ENCODE assay signal across 16 cellular contexts in the genomic region with DNA sequence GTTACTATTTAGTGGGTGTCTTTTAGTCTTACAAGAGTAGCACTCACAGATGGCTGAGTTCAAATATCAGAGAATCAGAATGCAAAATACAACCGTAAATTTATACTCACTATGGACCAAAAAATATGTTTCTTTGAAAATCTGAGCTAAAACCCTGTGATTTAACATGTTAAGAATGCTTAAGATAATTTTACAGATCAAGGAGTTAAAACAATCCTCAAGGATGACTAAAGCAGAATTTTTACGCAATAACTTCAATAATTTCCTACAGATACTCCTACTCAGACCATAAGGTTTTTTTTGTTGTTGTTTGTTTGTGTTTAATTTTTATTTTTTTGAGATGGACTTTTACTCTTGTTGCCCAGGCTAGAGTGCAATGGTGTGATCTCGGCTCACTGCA.
"Had no signal": no experiment of that assay in that cellular context is flagged by ENCODE, and none has a peak within 500 bp of the region (broad histone marks: within the 10 kb centered on the region; RNA-seq: fewer than 3 reads in every experiment).

No MANE protein-coding gene starts in this region.

- DNase-seq: activated CD4-positive, alpha-beta memory T cell treated with anti-CD3 and anti-CD28 coated beads, Interleukin-2, amount 10 ng/mL, durations not matched to agents 7 days and 5 days; activated CD4-positive, alpha-beta T cell treated with anti-CD3 and anti-CD28 coated beads for 36 hours; activated naive CD4-positive, alpha-beta T cell treated with anti-CD3 and anti-CD28 coated beads, Interleukin-2, amount 50 U/mL, for 16 hours; activated T-cell treated with anti-CD3 and anti-CD28 coated beads, Interleukin-2, amount 50 U/mL, for 24 hours; adrenal gland; effector memory CD8-positive, alpha-beta T cell; glutamatergic neuron; hypothalamus; stimulated activated CD4-positive, alpha-beta T cell treated with anti-CD3 and anti-CD28 coated beads, Interleukin-2, amount 100 ng/mL, for 48 hours; T-helper 2 cell; thyroid gland had no signal

- H3K4me3 Mint-ChIP-seq: activated CD4-positive, alpha-beta memory T cell treated with anti-CD3 and anti-CD28 coated beads, Interleukin-2, amount 10 ng/mL, durations not matched to agents 7 days and 5 days; activated CD4-positive, alpha-beta T cell treated with anti-CD3 and anti-CD28 coated beads for 36 hours; activated T-cell treated with anti-CD3 and anti-CD28 coated beads, Interleukin-2, amount 50 U/mL, for 24 hours; brain; dendritic cell treated with granulocyte-macrophage colony-stimulating factor and Interleukin-4, amounts not matched to agents 40 ng/mL and 50 ng/mL, for 4 days; effector memory CD8-positive, alpha-beta T cell; nephron; stimulated activated memory B cell treated with anti-CD40 and anti-IgM and Interleukin-4, amounts not matched to agents 10 μg/mL and 1 μg/mL and 100 μg/mL, for 72 hours had no signal

- ATAC-seq: activated CD4-positive, alpha-beta T cell treated with anti-CD3 and anti-CD28 coated beads for 36 hours; effector memory CD8-positive, alpha-beta T cell; stimulated activated memory B cell treated with anti-CD40 and anti-IgM and Interleukin-4, amounts not matched to agents 10 μg/mL and 1 μg/mL and 100 μg/mL, for 72 hours had no signal

- H3K27me3 Mint-ChIP-seq: stimulated activated memory B cell treated with anti-CD40 and anti-IgM and Interleukin-4, amounts not matched to agents 10 μg/mL and 1 μg/mL and 100 μg/mL, for 72 hours had no signal

- H3K36me3 ChIP-seq: adrenal gland, thyroid gland had no signal

- H3K27me3 ChIP-seq: adrenal gland, thyroid gland had no signal

- H3K9me3 ChIP-seq: adrenal gland, thyroid gland had no signal

- H3K36me3 Mint-ChIP-seq: brain; stimulated activated memory B cell treated with anti-CD40 and anti-IgM and Interleukin-4, amounts not matched to agents 10 μg/mL and 1 μg/mL and 100 μg/mL, for 72 hours had no signal

- H3K27ac ChIP-seq: adrenal gland, epithelial cell of prostate, thyroid gland had no signal

- H3K4me1 ChIP-seq: adrenal gland, thyroid gland had no signal

- H3K4me3 ChIP-seq: adrenal gland, thyroid gland had no signal

- H3K27ac Mint-ChIP-seq: activated CD4-positive, alpha-beta memory T cell treated with anti-CD3 and anti-CD28 coated beads, Interleukin-2, amount 10 ng/mL, durations not matched to agents 7 days and 5 days; activated CD4-positive, alpha-beta T cell treated with anti-CD3 and anti-CD28 coated beads for 36 hours; activated T-cell treated with anti-CD3 and anti-CD28 coated beads, Interleukin-2, amount 50 U/mL, for 24 hours; brain; dendritic cell treated with granulocyte-macrophage colony-stimulating factor and Interleukin-4, amounts not matched to agents 40 ng/mL and 50 ng/mL, for 4 days; effector memory CD8-positive, alpha-beta T cell; nephron; stimulated activated memory B cell treated with anti-CD40 and anti-IgM and Interleukin-4, amounts not matched to agents 10 μg/mL and 1 μg/mL and 100 μg/mL, for 72 hours had no signal

- H3K9me3 Mint-ChIP-seq: activated CD4-positive, alpha-beta memory T cell treated with anti-CD3 and anti-CD28 coated beads, Interleukin-2, amount 10 ng/mL, durations not matched to agents 7 days and 5 days; activated T-cell treated with anti-CD3 and anti-CD28 coated beads, Interleukin-2, amount 50 U/mL, for 24 hours; brain; dendritic cell treated with granulocyte-macrophage colony-stimulating factor and Interleukin-4, amounts not matched to agents 40 ng/mL and 50 ng/mL, for 4 days; effector memory CD8-positive, alpha-beta T cell; nephron; stimulated activated memory B cell treated with anti-CD40 and anti-IgM and Interleukin-4, amounts not matched to agents 10 μg/mL and 1 μg/mL and 100 μg/mL, for 72 hours had no signal

- H3K4me1 Mint-ChIP-seq: activated CD4-positive, alpha-beta memory T cell treated with anti-CD3 and anti-CD28 coated beads, Interleukin-2, amount 10 ng/mL, durations not matched to agents 7 days and 5 days; activated CD4-positive, alpha-beta T cell treated with anti-CD3 and anti-CD28 coated beads for 36 hours; nephron; stimulated activated memory B cell treated with anti-CD40 and anti-IgM and Interleukin-4, amounts not matched to agents 10 μg/mL and 1 μg/mL and 100 μg/mL, for 72 hours had no signal
